In the genomic region with DNA sequence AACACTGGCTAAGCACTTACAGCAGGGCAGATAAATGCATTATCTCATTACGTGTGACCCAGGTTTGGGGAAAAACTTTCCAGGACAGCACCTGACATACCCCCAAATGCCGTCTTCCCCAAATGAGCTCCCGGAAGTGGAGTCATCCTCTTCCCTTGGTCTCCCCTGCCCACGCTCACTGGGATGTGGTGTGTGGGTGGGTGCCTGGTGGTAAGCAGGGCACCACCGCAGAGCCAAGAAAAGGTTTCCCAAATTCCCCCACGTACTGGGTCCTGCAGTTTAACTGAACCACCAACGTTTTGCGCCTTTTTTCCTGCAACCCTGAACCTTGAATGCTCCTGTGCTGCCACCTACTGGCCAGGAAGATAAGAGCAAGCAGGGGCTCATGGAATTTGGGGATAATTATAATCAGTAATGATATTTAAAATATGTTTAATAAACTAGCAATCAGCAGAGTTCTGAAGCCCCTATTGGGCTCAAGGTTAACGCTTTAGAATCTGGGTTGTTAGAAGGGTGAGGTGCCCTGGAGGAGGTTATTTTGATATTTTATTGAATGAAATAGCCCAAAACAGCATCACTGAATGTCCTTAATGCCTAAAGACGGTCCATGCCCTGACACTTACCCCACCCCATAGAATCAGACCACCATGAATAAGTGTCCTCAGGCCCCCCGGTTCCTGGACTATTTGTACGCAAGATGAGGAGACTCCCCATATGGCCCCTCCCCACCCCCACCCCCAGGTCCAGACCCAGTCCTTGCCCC, we compare ENCODE assay signal across 8 cellular contexts. TPM values are rescaled to one million over a fixed set of nuclear protein-coding genes. Genes with fewer than 3 reads are reported as not detected.
DNase-seq lines count a peak whose midpoint lies in the region; ATAC-seq, FAIRE-seq and TF ChIP-seq lines count a peak whose summit lies in the region.

No MANE protein-coding gene starts in this region.

- TF ChIP-seq EP300 in Ishikawa (IDR thresholded peaks at IDR 0.05; ENCODE audit: borderline replicate concordance) = no peak

- H3K27me3 Mint-ChIP-seq in activated T-helper 2 cell treated with anti-CD3 and anti-CD28 coated beads, Interferon-gamma antibody, Interleukin-2, Interleukin-4, amounts not matched to agents 10 μg/mL and 5 μg/mL and 100 μg/mL, durations not matched to agents 14 hours and 24 hours and 36 hours (ENCODE audit: low read depth) = peaks cover 14% of the 10 kb centered on the region

- H3K27ac Mint-ChIP-seq in activated T-helper 2 cell treated with anti-CD3 and anti-CD28 coated beads, Interferon-gamma antibody, Interleukin-2, Interleukin-4, amounts not matched to agents 10 μg/mL and 5 μg/mL and 100 μg/mL, durations not matched to agents 14 hours and 24 hours and 36 hours = no peak overlapping the region

- no peaks in the 10 kb centered on the region for H3K9me3 Mint-ChIP-seq in activated T-helper 2 cell treated with anti-CD3 and anti-CD28 coated beads, Interferon-gamma antibody, Interleukin-2, Interleukin-4, amounts not matched to agents 10 μg/mL and 5 μg/mL and 100 μg/mL, durations not matched to agents 14 hours and 24 hours and 36 hours

- peaks cover 2% of the 10 kb centered on the region for H3K4me1 Mint-ChIP-seq in activated T-helper 2 cell treated with anti-CD3 and anti-CD28 coated beads, Interferon-gamma antibody, Interleukin-2, Interleukin-4, amounts not matched to agents 10 μg/mL and 5 μg/mL and 100 μg/mL, durations not matched to agents 14 hours and 24 hours and 36 hours (ENCODE audit: low read depth)

- peak; percentile 94 for TF ChIP-seq RAD21 in Ishikawa (IDR thresholded peaks at IDR 0.05; ENCODE audit: low read depth)

- ATAC-seq in GM21786 (IDR thresholded peaks at IDR 0.05; ENCODE audit: unreplicated experiment) = no peak

- DNase-seq in COLO829 (ENCODE audit: low spot score) (peak; percentile 40), RKO (ENCODE audit: low spot score) (peak; percentile 64), frontal cortex (ENCODE audit: low spot score in 2 of 2) (peak; percentile 49 to 58), posterior cingulate gyrus (peak in 8 of 10 donors; percentile 61 to 93 (median 81)), GDM1 (lab: John Stamatoyannopoulos, UW) (no peak)
- peak; percentile 26 for DNase-seq in activated T-helper 2 cell treated with anti-CD3 and anti-CD28 coated beads, Interferon-gamma antibody, Interleukin-2, Interleukin-4, amounts not matched to agents 10 μg/mL and 5 μg/mL and 100 μg/mL, durations not matched to agents 14 hours and 24 hours and 36 hours (ENCODE audit: low spot score)

- FAIRE-seq in frontal cortex (lab: Jason Lieb, UNC) = peak; percentile 71

- intact Hi-C loops in activated T-helper 2 cell treated with anti-CD3 and anti-CD28 coated beads, Interferon-gamma antibody, Interleukin-2, Interleukin-4, amounts not matched to agents 10 μg/mL and 5 μg/mL and 100 μg/mL, durations not matched to agents 14 hours and 24 hours and 36 hours (cut with micrococcal nuclease) = loop anchor here (5.0 kb wide), 1 partner anchor 95 kb away; no protein-coding TSS in a partner anchor
- intact Hi-C loops in posterior cingulate gyrus (cut with DNase I) = loop anchor here (5.0 kb wide), 2 partner anchors 40 to 210 kb away; partner anchors contain the start of gene MAPT

- no peaks in the 10 kb centered on the region for H3K36me3 Mint-ChIP-seq in activated T-helper 2 cell treated with anti-CD3 and anti-CD28 coated beads, Interferon-gamma antibody, Interleukin-2, Interleukin-4, amounts not matched to agents 10 μg/mL and 5 μg/mL and 100 μg/mL, durations not matched to agents 14 hours and 24 hours and 36 hours (ENCODE audit: low read depth)

- no peak overlapping the region for H3K4me3 Mint-ChIP-seq in activated T-helper 2 cell treated with anti-CD3 and anti-CD28 coated beads, Interferon-gamma antibody, Interleukin-2, Interleukin-4, amounts not matched to agents 10 μg/mL and 5 μg/mL and 100 μg/mL, durations not matched to agents 14 hours and 24 hours and 36 hours (ENCODE audit: low read depth)

TF ChIP-seq in Ishikawa, 13 proteins besides CTCF, POLR2A, EP300 and RAD21:
- TF ChIP-seq NFIC (IDR thresholded peaks at IDR 0.05) (no peak), FOXM1 (IDR thresholded peaks at IDR 0.05; ENCODE audit: borderline replicate concordance, low read depth) (no peak), TEAD4 (IDR thresholded peaks at IDR 0.05) (no peak), CREB1 (IDR thresholded peaks at IDR 0.05; ENCODE audit: low read depth) (no peak), EGR1 (IDR thresholded peaks at IDR 0.05) (no peak)
- TF ChIP-seq, protein P1, sequence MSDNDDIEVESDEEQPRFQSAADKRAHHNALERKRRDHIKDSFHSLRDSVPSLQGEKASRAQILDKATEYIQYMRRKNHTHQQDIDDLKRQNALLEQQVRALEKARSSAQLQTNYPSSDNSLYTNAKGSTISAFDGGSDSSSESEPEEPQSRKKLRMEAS (IDR thresholded peaks at IDR 0.05) = no peak

RNA-seq across cellular contexts. Expression of gene SPPL2C, which starts 8.0 kb away (rescaled TPM):
- not detected in 2 replicates for total RNA-seq in activated T-helper 2 cell treated with anti-CD3 and anti-CD28 coated beads, Interferon-gamma antibody, Interleukin-2, Interleukin-4, amounts not matched to agents 10 μg/mL and 5 μg/mL and 100 μg/mL, durations not matched to agents 14 hours and 24 hours and 36 hours
- total RNA-seq in frontal cortex = not detected

RNA-seq across cellular contexts. Expression of gene MAPT, which starts 41.6 kb away (rescaled TPM):
- 1.1 and 1.3 TPM in 2 replicates for total RNA-seq in activated T-helper 2 cell treated with anti-CD3 and anti-CD28 coated beads, Interferon-gamma antibody, Interleukin-2, Interleukin-4, amounts not matched to agents 10 μg/mL and 5 μg/mL and 100 μg/mL, durations not matched to agents 14 hours and 24 hours and 36 hours
- 76.6 TPM for total RNA-seq in frontal cortex

Comparison
In these comparisons a context has a peak if more than half of its experiments do, and no peak if none do; other contexts are left out.
1. RNA of gene MAPT, which starts 41.6 kb away (total RNA-seq): 76.6 TPM in frontal cortex (single experiment); 1.1 to 1.3 TPM in activated T-helper 2 cell treated with anti-CD3 and anti-CD28 coated beads, Interferon-gamma antibody, Interleukin-2, Interleukin-4, amounts not matched to agents 10 μg/mL and 5 μg/mL and 100 μg/mL, durations not matched to agents 14 hours and 24 hours and 36 hours; every median in the first group is over 10 times any median in the second.